ENCODE assay signal across 8 cellular contexts in genomic region chr19:57559404-57560025, GRCh38. TPM values are rescaled to one million over a fixed set of nuclear protein-coding genes. Genes with fewer than 3 reads are reported as not detected.
DNase-seq lines count a peak whose midpoint lies in the region; ATAC-seq and TF ChIP-seq lines count a peak whose summit lies in the region.

Gene ZNF550 (minus strand): TSS chr19:57559863. CDS start chr19:57559682, 181 bp downstream.

- peak; percentile 92 for ATAC-seq in GM21723 (IDR thresholded peaks at IDR 0.05; ENCODE audit: unreplicated experiment)
- peak; percentile 96 to 97 for ATAC-seq in naive thymus-derived CD8-positive, alpha-beta T cell
- ATAC-seq in stimulated activated memory B cell treated with anti-CD40 and anti-IgM and Interleukin-4, amounts not matched to agents 10 μg/mL and 1 μg/mL and 100 μg/mL, for 72 hours = peak; percentile 99

- TF ChIP-seq CTCF in KMS-11 (conservative IDR thresholded peaks at IDR 0.05; ENCODE audit: low read depth, low read length) = no peak
- TF ChIP-seq CTCF in fibroblast of mammary gland (conservative IDR thresholded peaks at IDR 0.05; ENCODE audit: control insufficient read depth, insufficient read depth, low read depth, low read length) = no peak

- peak within 1 kb of the TSS; percentile 35; the same call in 1 of the 2 replicates for H2AFZ ChIP-seq in KMS-11 (ENCODE audit: low read depth)

- H3K27me3 ChIP-seq in KMS-11 (ENCODE audit: insufficient read depth, low read depth) = no peaks in the 10 kb centered on the region

- H3K27ac Mint-ChIP-seq in naive thymus-derived CD8-positive, alpha-beta T cell = peak within 1 kb of the TSS; percentile 88 to 98 (median 95)
- H3K27ac Mint-ChIP-seq in stimulated activated memory B cell treated with anti-CD40 and anti-IgM and Interleukin-4, amounts not matched to agents 10 μg/mL and 1 μg/mL and 100 μg/mL, for 72 hours = peak within 1 kb of the TSS; percentile 81

- no peaks in the 10 kb centered on the region for H3K36me3 ChIP-seq in KMS-11 (ENCODE audit: insufficient read depth)

- H3K4me3 ChIP-seq in KMS-11 (IDR thresholded peaks at IDR 0.05; ENCODE audit: insufficient read depth, low read depth, low read length) (no peak within 1 kb of the TSS), fibroblast of mammary gland (ENCODE audit: control insufficient read depth, low read depth, low read length) (peak within 1 kb of the TSS; percentile 87)

- peaks cover 28 to 46% (median 36%) of the 10 kb centered on the region in 4 donors for H3K4me1 Mint-ChIP-seq in naive thymus-derived CD8-positive, alpha-beta T cell
- H3K4me1 Mint-ChIP-seq in stimulated activated memory B cell treated with anti-CD40 and anti-IgM and Interleukin-4, amounts not matched to agents 10 μg/mL and 1 μg/mL and 100 μg/mL, for 72 hours = peaks cover 32% of the 10 kb centered on the region

- DNase-seq in DMS53 treated with DMSO at 0.1 percent for 48 hours (lab: John Stamatoyannopoulos, UW; ENCODE audit: unreplicated experiment) (peak; percentile 78), RKO (ENCODE audit: low spot score) (peak; percentile 86), fibroblast of mammary gland (ENCODE audit: low read depth) (peak; percentile 85)
- DNase-seq in activated T-helper 1 cell treated with anti-CD3 and anti-CD28 coated beads, Interleukin-2, amount 50 U/mL, for 16 hours (ENCODE audit: low read depth in 1 of 2, low spot score in 1 of 2) = peak; percentile 77 to 83
- DNase-seq in naive thymus-derived CD8-positive, alpha-beta T cell = peak; percentile 78 to 94 (median 84)

- H3K9ac ChIP-seq in KMS-11 = peak within 1 kb of the TSS; percentile 42; the same call in 1 of the 2 replicates

- H3K36me3 Mint-ChIP-seq in naive thymus-derived CD8-positive, alpha-beta T cell = peaks cover 32 to 56% (median 47%) of the 10 kb centered on the region in 3 donors
- peaks cover 34% of the 10 kb centered on the region for H3K36me3 Mint-ChIP-seq in stimulated activated memory B cell treated with anti-CD40 and anti-IgM and Interleukin-4, amounts not matched to agents 10 μg/mL and 1 μg/mL and 100 μg/mL, for 72 hours

- no peaks in the 10 kb centered on the region for H4K20me1 ChIP-seq in KMS-11 (ENCODE audit: insufficient read depth)

- H3K4me3 Mint-ChIP-seq in naive thymus-derived CD8-positive, alpha-beta T cell = peak within 1 kb of the TSS; percentile 95 to 99 (median 98)
- peak within 1 kb of the TSS; percentile 95 for H3K4me3 Mint-ChIP-seq in stimulated activated memory B cell treated with anti-CD40 and anti-IgM and Interleukin-4, amounts not matched to agents 10 μg/mL and 1 μg/mL and 100 μg/mL, for 72 hours

- H3K27ac ChIP-seq in KMS-11 = no peak within 1 kb of the TSS

- peak within 1 kb of the TSS; percentile 23; the same call in 1 of the 2 replicates for H3K4me2 ChIP-seq in KMS-11

- H3K27me3 Mint-ChIP-seq in naive thymus-derived CD8-positive, alpha-beta T cell = peaks cover 0 to 5% (median 0%) of the 10 kb centered on the region in 5 donors
- H3K27me3 Mint-ChIP-seq in stimulated activated memory B cell treated with anti-CD40 and anti-IgM and Interleukin-4, amounts not matched to agents 10 μg/mL and 1 μg/mL and 100 μg/mL, for 72 hours = no peaks in the 10 kb centered on the region

- no peaks in the 10 kb centered on the region for H3K4me1 ChIP-seq in KMS-11 (ENCODE audit: low read depth, poor library complexity, severe bottlenecking)

- H3K9me3 Mint-ChIP-seq in naive thymus-derived CD8-positive, alpha-beta T cell = peaks cover 0 to 60% (median 34%) of the 10 kb centered on the region in 9 donors
- H3K9me3 Mint-ChIP-seq in stimulated activated memory B cell treated with anti-CD40 and anti-IgM and Interleukin-4, amounts not matched to agents 10 μg/mL and 1 μg/mL and 100 μg/mL, for 72 hours = peaks cover 9% of the 10 kb centered on the region

- H3K79me2 ChIP-seq in KMS-11 (ENCODE audit: insufficient read depth, low read depth) = peaks cover 4% of the 10 kb centered on the region; the same call in 1 of the 2 replicates

- POLR2A ChIA-PET in naive thymus-derived CD8-positive, alpha-beta T cell (lab: Charles Lee) = interaction anchor here (1.0 kb wide), 1 partner anchor 32 kb away, joined by 3 read pairs; no protein-coding TSS in a partner anchor

RNA-seq across cellular contexts. Expression of gene ZNF550, which starts in this region (rescaled TPM):
- total RNA-seq in naive thymus-derived CD8-positive, alpha-beta T cell = 10 to 100 TPM; 49.5 to 51.1 TPM
- polyA plus RNA-seq in naive thymus-derived CD8-positive, alpha-beta T cell = 10 to 100 TPM in 1 of 3 donors, 1 to 10 TPM in 2; 4.1 to 17.8 (median 6.1) TPM
